1 cellular context compared by ENCODE assay signal in the genomic region with DNA sequence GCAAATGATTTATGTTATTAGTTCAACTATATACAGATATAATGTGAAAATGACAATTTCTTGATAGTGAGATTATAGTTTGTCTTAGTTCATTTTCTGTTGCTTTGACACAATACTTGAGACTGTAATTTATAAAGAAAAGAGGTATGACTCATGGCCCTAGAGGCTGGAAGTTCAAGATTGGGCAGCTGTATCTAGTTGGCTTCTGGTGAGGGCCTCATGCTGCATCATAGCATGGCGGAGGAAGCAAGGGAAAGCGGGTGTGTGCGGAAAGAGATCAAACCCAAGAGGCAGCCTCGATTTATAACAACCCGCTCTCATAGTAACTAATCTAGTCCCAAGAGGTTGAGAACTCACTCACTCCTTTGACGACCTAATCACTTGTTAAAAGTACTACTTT.
TF ChIP-seq lines count a peak whose summit lies in the region.

No MANE protein-coding gene starts in this region.

TF ChIP-seq in K562, 482 proteins besides CTCF, POLR2A, EP300 and RAD21 (continued from another document):
- TF ChIP-seq, protein P1, sequence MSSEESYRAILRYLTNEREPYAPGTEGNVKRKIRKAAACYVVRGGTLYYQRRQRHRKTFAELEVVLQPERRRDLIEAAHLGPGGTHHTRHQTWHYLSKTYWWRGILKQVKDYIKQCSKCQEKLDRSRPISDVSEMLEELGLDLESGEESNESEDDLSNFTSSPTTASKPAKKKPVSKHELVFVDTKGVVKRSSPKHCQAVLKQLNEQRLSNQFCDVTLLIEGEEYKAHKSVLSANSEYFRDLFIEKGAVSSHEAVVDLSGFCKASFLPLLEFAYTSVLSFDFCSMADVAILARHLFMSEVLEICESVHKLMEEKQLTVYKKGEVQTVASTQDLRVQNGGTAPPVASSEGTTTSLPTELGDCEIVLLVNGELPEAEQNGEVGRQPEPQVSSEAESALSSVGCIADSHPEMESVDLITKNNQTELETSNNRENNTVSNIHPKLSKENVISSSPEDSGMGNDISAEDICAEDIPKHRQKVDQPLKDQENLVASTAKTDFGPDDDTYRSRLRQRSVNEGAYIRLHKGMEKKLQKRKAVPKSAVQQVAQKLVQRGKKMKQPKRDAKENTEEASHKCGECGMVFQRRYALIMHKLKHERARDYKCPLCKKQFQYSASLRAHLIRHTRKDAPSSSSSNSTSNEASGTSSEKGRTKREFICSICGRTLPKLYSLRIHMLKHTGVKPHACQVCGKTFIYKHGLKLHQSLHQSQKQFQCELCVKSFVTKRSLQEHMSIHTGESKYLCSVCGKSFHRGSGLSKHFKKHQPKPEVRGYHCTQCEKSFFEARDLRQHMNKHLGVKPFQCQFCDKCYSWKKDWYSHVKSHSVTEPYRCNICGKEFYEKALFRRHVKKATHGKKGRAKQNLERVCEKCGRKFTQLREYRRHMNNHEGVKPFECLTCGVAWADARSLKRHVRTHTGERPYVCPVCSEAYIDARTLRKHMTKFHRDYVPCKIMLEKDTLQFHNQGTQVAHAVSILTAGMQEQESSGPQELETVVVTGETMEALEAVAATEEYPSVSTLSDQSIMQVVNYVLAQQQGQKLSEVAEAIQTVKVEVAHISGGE (CRISPR knock-in tag; IDR thresholded peaks at IDR 0.05): no peak
- TF ChIP-seq TAL1 (IDR thresholded peaks at IDR 0.05) (peak; percentile 16; the same call in 1 of the 2 replicates), TEAD4 (IDR thresholded peaks at IDR 0.05; ENCODE audit: low read length) (peak; percentile 48; the same call in 1 of the 2 replicates), TEAD4 (CRISPR knock-in tag; IDR thresholded peaks at IDR 0.05; ENCODE audit: borderline replicate concordance) (no peak), JUND (IDR thresholded peaks at IDR 0.05; ENCODE audit: borderline replicate concordance, low read depth, low read length) (peak; percentile 69; the same call in 1 of the 2 replicates), JUND (tag; IDR thresholded peaks at IDR 0.05; ENCODE audit: borderline replicate concordance, low read depth, low read length) (peak; percentile 73), CCNT2 (IDR thresholded peaks at IDR 0.05; ENCODE audit: borderline replicate concordance, extremely low read depth, insufficient read length, low read depth, low read length) (no peak), SREBF1 (IDR thresholded peaks at IDR 0.05; ENCODE audit: borderline replicate concordance, low read depth, low read length) (no peak), ZFP1 (CRISPR knock-in tag; IDR thresholded peaks at IDR 0.05) (no peak), SRF (CRISPR knock-in tag; IDR thresholded peaks at IDR 0.05) (no peak), ASH1L (IDR thresholded peaks at IDR 0.05; ENCODE audit: borderline replicate concordance, low read depth, partially characterized antibody) (no peak), SMARCB1 (IDR thresholded peaks at IDR 0.05; ENCODE audit: insufficient read length, low read depth) (no peak), BRD4 (IDR thresholded peaks at IDR 0.05) (no peak), WHSC1 (IDR thresholded peaks at IDR 0.05; ENCODE audit: low read length) (no peak)
- TF ChIP-seq, protein P2, sequence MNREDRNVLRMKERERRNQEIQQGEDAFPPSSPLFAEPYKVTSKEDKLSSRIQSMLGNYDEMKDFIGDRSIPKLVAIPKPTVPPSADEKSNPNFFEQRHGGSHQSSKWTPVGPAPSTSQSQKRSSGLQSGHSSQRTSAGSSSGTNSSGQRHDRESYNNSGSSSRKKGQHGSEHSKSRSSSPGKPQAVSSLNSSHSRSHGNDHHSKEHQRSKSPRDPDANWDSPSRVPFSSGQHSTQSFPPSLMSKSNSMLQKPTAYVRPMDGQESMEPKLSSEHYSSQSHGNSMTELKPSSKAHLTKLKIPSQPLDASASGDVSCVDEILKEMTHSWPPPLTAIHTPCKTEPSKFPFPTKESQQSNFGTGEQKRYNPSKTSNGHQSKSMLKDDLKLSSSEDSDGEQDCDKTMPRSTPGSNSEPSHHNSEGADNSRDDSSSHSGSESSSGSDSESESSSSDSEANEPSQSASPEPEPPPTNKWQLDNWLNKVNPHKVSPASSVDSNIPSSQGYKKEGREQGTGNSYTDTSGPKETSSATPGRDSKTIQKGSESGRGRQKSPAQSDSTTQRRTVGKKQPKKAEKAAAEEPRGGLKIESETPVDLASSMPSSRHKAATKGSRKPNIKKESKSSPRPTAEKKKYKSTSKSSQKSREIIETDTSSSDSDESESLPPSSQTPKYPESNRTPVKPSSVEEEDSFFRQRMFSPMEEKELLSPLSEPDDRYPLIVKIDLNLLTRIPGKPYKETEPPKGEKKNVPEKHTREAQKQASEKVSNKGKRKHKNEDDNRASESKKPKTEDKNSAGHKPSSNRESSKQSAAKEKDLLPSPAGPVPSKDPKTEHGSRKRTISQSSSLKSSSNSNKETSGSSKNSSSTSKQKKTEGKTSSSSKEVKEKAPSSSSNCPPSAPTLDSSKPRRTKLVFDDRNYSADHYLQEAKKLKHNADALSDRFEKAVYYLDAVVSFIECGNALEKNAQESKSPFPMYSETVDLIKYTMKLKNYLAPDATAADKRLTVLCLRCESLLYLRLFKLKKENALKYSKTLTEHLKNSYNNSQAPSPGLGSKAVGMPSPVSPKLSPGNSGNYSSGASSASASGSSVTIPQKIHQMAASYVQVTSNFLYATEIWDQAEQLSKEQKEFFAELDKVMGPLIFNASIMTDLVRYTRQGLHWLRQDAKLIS (CRISPR knock-in tag; IDR thresholded peaks at IDR 0.05): no peak
- TF ChIP-seq, protein P3, sequence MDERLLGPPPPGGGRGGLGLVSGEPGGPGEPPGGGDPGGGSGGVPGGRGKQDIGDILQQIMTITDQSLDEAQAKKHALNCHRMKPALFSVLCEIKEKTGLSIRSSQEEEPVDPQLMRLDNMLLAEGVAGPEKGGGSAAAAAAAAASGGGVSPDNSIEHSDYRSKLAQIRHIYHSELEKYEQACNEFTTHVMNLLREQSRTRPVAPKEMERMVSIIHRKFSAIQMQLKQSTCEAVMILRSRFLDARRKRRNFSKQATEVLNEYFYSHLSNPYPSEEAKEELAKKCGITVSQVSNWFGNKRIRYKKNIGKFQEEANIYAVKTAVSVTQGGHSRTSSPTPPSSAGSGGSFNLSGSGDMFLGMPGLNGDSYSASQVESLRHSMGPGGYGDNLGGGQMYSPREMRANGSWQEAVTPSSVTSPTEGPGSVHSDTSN (CRISPR knock-in tag; IDR thresholded peaks at IDR 0.05; ENCODE audit: low read depth): no peak
- TF ChIP-seq, protein P3 (tag; conservative IDR thresholded peaks at IDR 0.05; ENCODE audit: low read depth): 0 out of 2 replicates have a peak, but pooled peaks have one; percentile 15
- TF ChIP-seq, protein P4, sequence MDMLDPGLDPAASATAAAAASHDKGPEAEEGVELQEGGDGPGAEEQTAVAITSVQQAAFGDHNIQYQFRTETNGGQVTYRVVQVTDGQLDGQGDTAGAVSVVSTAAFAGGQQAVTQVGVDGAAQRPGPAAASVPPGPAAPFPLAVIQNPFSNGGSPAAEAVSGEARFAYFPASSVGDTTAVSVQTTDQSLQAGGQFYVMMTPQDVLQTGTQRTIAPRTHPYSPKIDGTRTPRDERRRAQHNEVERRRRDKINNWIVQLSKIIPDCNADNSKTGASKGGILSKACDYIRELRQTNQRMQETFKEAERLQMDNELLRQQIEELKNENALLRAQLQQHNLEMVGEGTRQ (CRISPR knock-in tag; IDR thresholded peaks at IDR 0.05): no peak
- TF ChIP-seq, protein P5, sequence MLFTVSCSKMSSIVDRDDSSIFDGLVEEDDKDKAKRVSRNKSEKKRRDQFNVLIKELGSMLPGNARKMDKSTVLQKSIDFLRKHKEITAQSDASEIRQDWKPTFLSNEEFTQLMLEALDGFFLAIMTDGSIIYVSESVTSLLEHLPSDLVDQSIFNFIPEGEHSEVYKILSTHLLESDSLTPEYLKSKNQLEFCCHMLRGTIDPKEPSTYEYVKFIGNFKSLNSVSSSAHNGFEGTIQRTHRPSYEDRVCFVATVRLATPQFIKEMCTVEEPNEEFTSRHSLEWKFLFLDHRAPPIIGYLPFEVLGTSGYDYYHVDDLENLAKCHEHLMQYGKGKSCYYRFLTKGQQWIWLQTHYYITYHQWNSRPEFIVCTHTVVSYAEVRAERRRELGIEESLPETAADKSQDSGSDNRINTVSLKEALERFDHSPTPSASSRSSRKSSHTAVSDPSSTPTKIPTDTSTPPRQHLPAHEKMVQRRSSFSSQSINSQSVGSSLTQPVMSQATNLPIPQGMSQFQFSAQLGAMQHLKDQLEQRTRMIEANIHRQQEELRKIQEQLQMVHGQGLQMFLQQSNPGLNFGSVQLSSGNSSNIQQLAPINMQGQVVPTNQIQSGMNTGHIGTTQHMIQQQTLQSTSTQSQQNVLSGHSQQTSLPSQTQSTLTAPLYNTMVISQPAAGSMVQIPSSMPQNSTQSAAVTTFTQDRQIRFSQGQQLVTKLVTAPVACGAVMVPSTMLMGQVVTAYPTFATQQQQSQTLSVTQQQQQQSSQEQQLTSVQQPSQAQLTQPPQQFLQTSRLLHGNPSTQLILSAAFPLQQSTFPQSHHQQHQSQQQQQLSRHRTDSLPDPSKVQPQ (CRISPR knock-in tag; IDR thresholded peaks at IDR 0.05; ENCODE audit: borderline replicate concordance): no peak
- TF ChIP-seq, protein P6, sequence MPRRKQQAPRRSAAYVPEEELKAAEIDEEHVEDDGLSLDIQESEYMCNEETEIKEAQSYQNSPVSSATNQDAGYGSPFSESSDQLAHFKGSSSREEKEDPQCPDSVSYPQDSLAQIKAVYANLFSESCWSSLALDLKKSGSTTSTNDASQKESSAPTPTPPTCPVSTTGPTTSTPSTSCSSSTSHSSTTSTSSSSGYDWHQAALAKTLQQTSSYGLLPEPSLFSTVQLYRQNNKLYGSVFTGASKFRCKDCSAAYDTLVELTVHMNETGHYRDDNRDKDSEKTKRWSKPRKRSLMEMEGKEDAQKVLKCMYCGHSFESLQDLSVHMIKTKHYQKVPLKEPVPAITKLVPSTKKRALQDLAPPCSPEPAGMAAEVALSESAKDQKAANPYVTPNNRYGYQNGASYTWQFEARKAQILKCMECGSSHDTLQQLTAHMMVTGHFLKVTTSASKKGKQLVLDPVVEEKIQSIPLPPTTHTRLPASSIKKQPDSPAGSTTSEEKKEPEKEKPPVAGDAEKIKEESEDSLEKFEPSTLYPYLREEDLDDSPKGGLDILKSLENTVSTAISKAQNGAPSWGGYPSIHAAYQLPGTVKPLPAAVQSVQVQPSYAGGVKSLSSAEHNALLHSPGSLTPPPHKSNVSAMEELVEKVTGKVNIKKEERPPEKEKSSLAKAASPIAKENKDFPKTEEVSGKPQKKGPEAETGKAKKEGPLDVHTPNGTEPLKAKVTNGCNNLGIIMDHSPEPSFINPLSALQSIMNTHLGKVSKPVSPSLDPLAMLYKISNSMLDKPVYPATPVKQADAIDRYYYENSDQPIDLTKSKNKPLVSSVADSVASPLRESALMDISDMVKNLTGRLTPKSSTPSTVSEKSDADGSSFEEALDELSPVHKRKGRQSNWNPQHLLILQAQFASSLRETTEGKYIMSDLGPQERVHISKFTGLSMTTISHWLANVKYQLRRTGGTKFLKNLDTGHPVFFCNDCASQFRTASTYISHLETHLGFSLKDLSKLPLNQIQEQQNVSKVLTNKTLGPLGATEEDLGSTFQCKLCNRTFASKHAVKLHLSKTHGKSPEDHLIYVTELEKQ (CRISPR knock-in tag; IDR thresholded peaks at IDR 0.05): no peak
